1 cellular context compared by ENCODE assay signal in genomic region chr12:53989227-53990113, GRCh38.
TF ChIP-seq lines count a peak whose summit lies in the region.

No MANE protein-coding gene starts in this region.

TF ChIP-seq in HepG2, 621 proteins besides CTCF, POLR2A, EP300 and RAD21:
- TF ChIP-seq HMGXB4 (CRISPR knock-in tag; IDR thresholded peaks at IDR 0.05; ENCODE audit: borderline replicate concordance in 1 of 2, low read depth in 1 of 2), result 0 out of 4 replicates have a peak, but pooled peaks of 1 of the 2 experiments have one; percentile 24
- TF ChIP-seq SMC3 (IDR thresholded peaks at IDR 0.05; ENCODE audit: low read length), result peak; percentile 30; the same call in 1 of the 2 replicates
- no peak for TF ChIP-seq ZNF253 (CRISPR knock-in tag; IDR thresholded peaks at IDR 0.05; ENCODE audit: borderline replicate concordance)
- TF ChIP-seq KDM2A (CRISPR knock-in tag; IDR thresholded peaks at IDR 0.05; ENCODE audit: borderline replicate concordance, low read depth), result no peak
- TF ChIP-seq NCOA1 (CRISPR knock-in tag; IDR thresholded peaks at IDR 0.05), result no peak; the same call in 1 of the 2 replicates
- no peak for TF ChIP-seq ZNF431 (CRISPR knock-in tag; IDR thresholded peaks at IDR 0.05; ENCODE audit: borderline replicate concordance, low read depth)
- no peak for TF ChIP-seq ZNF790 (CRISPR knock-in tag; IDR thresholded peaks at IDR 0.05; ENCODE audit: borderline replicate concordance)
- no peak for TF ChIP-seq GABPA (IDR thresholded peaks at IDR 0.05; ENCODE audit: low read depth, low read length)
- peak; percentile 71 for TF ChIP-seq GABPA (CRISPR knock-in tag; IDR thresholded peaks at IDR 0.05; ENCODE audit: low read depth)
- 0 out of 2 replicates have a peak, but pooled peaks have one; percentile 3 for TF ChIP-seq ZNF275 (CRISPR knock-in tag; IDR thresholded peaks at IDR 0.05; ENCODE audit: borderline replicate concordance)
- TF ChIP-seq MLLT10 (CRISPR knock-in tag; IDR thresholded peaks at IDR 0.05), result no peak
- peak; percentile 68 for TF ChIP-seq STAG1 (CRISPR knock-in tag; IDR thresholded peaks at IDR 0.05)
